Comparison of ENCODE assay signal across 8 cellular contexts in the genomic region with DNA sequence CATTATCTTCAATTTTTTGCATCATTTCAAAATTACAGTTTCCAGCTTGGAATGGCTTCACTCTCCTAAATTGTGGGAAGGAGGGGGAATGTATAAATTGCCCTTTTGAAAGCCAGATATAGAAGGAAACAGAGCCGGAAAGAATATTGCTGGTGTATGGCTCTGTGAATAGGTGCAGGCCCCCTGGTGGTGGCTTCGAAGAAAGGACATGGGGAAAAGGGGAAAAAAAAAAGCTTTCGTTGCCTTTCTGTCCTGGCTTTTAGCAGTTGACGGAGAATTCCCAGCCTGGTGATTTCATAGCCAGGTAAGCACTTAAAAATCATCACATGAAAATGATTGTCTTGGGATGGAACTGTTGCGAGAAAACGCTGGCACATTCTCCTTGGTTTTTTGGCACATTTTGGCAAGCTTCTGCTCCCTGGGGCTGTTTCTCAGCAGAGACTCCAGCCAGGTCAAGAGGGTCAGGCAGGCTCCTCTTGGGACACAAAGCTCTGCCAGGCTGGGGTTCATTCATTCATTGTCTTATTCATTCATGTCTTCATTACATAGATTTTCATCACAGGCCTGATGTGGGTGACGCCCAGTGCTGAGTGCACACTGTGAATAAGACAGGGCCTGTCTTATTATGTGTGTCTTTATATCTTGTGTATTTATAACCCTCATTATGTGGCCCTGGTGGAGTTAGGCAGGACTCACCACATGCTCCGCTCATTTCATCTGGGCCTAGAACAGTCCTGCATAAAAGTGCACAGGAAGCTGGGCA.
DNase-seq lines count a peak whose midpoint lies in the region; ATAC-seq, FAIRE-seq and TF ChIP-seq lines count a peak whose summit lies in the region.

No MANE protein-coding gene starts in this region.

- H3K4me1 ChIP-seq in Karpas-422 (ENCODE audit: low read length), result no peaks in the 10 kb centered on the region

- no peak overlapping the region for H3K27ac ChIP-seq in Karpas-422 (ENCODE audit: low read length)

- TF ChIP-seq CTCF in bronchial epithelial cell (IDR thresholded peaks at IDR 0.05; ENCODE audit: insufficient read depth, low read length, severe bottlenecking), result peak; percentile 80
- TF ChIP-seq CTCF in kidney epithelial cell (IDR thresholded peaks at IDR 0.05; ENCODE audit: insufficient read depth, low read length, poor library complexity, severe bottlenecking), result peak; percentile 86

- H3K36me3 ChIP-seq in Karpas-422 (ENCODE audit: insufficient read depth, low read length) (no peaks in the 10 kb centered on the region), bronchial epithelial cell (ENCODE audit: control insufficient read depth, insufficient read depth, low read length) (no peaks in the 10 kb centered on the region), kidney epithelial cell (ENCODE audit: control insufficient read depth, insufficient read depth, low read length) (no peaks in the 10 kb centered on the region)

- peak; percentile 78 for DNase-seq in G401 (ENCODE audit: low spot score)
- DNase-seq in Karpas-422, result peak; percentile 63
- DNase-seq in RPMI7951 (ENCODE audit: low read depth), result peak; percentile 88
- peak; percentile 71 for DNase-seq in bronchial epithelial cell (ENCODE audit: low read depth)
- no peak for DNase-seq in kidney epithelial cell (ENCODE audit: low read depth)
- peak; percentile 4 to 31 for DNase-seq in stimulated activated CD4-positive, alpha-beta T cell treated with anti-CD3 and anti-CD28 coated beads, Interleukin-15, amount 100 ng/mL, for 48 hours (ENCODE audit: low read depth in 2 of 2)

- ATAC-seq in HG03280 (IDR thresholded peaks at IDR 0.05; ENCODE audit: unreplicated experiment) (no peak), GM19328 (IDR thresholded peaks at IDR 0.05; ENCODE audit: unreplicated experiment) (no peak)

- no peaks in the 10 kb centered on the region for H3K9me2 ChIP-seq in Karpas-422 (replicated peaks; ENCODE audit: insufficient read depth, low read length)

- no peak overlapping the region for H3K9ac ChIP-seq in Karpas-422 (ENCODE audit: low read length)

- H4K20me1 ChIP-seq in Karpas-422 (ENCODE audit: insufficient read depth, low read depth, low read length), result no peaks in the 10 kb centered on the region

- no peaks in the 10 kb centered on the region for H3K79me2 ChIP-seq in Karpas-422 (ENCODE audit: low read length)

- H3K9me3 ChIP-seq in Karpas-422 (ENCODE audit: low read length), result no peaks in the 10 kb centered on the region

- H3K4me2 ChIP-seq in Karpas-422 (ENCODE audit: low read depth, low read length, poor library complexity, severe bottlenecking), result no peak overlapping the region

- H3K4me3 ChIP-seq in Karpas-422 (ENCODE audit: low read length) (no peak overlapping the region), bronchial epithelial cell (ENCODE audit: low read depth, low read length) (no peak overlapping the region), kidney epithelial cell (ENCODE audit: low read depth, low read length) (no peak overlapping the region)

- H3K27me3 ChIP-seq in Karpas-422 (ENCODE audit: low read length) (no peaks in the 10 kb centered on the region), bronchial epithelial cell (ENCODE audit: control insufficient read depth, insufficient read depth, low read length) (no peaks in the 10 kb centered on the region), kidney epithelial cell (ENCODE audit: control insufficient read depth, insufficient read depth, low read length) (no peaks in the 10 kb centered on the region)

- H2AFZ ChIP-seq in Karpas-422 (ENCODE audit: low read length), result no peak overlapping the region

- in situ Hi-C loops in G401 (cut with HindIII; ENCODE audit: low sequenced_read_pairs), result no loop called here

- FAIRE-seq in bronchial epithelial cell (lab: Jason Lieb, UNC), result no peak
